13 cellular contexts compared by ENCODE assay signal in genomic region chr9:14098102-14098501, GRCh38.
DNase-seq lines count a peak whose midpoint lies in the region; ATAC-seq and TF ChIP-seq lines count a peak whose summit lies in the region.
"Had no signal": no experiment of that assay in that cellular context is flagged by ENCODE, and none has a peak within 500 bp of the region (broad histone marks: within the 10 kb centered on the region; RNA-seq: fewer than 3 reads in every experiment).

No MANE protein-coding gene starts in this region.

- ATAC-seq in GM21367 (IDR thresholded peaks at IDR 0.05; ENCODE audit: unreplicated experiment), result no peak
- ATAC-seq in GM18858 (IDR thresholded peaks at IDR 0.05; ENCODE audit: unreplicated experiment), result no peak
- no peak for ATAC-seq in HG03571 (IDR thresholded peaks at IDR 0.05; ENCODE audit: unreplicated experiment)
- ATAC-seq: activated T-helper 17 cell treated with anti-CD3 and anti-CD28 coated beads, Interleukin-2, amount 50 U/mL, for 72 hours had no signal

- H3K36me3 ChIP-seq in adipocyte (ENCODE audit: control insufficient read depth, insufficient read depth, low read length, severe bottlenecking) (peaks cover 11% of the 10 kb centered on the region), hepatocyte (replicated peaks; ENCODE audit: insufficient read depth, low read depth) (no peaks in the 10 kb centered on the region), stomach smooth muscle (ENCODE audit: control insufficient read depth in 2 of 2, insufficient read depth in 2 of 2, low read length in 2 of 2) (no peaks in the 10 kb centered on the region)

- H3K27me3 ChIP-seq in adipocyte (replicated peaks; ENCODE audit: control insufficient read depth, insufficient read depth, low read length) (no peaks in the 10 kb centered on the region), hepatocyte (no peaks in the 10 kb centered on the region), stomach smooth muscle (ENCODE audit: control insufficient read depth in 1 of 2, insufficient read depth in 2 of 2, low read length in 2 of 2) (no peaks in the 10 kb centered on the region)

- DNase-seq in NCI-H2029 treated with DMSO at 0.1 percent for 48 hours (lab: John Stamatoyannopoulos, UW) (peak; percentile 1), NCI-H2029 (lab: John Stamatoyannopoulos, UW) (no peak), adipocyte (ENCODE audit: low read depth) (no peak), hepatocyte (ENCODE audit: low spot score) (no peak)
- DNase-seq: activated CD4-positive, alpha-beta T cell treated with anti-CD3 and anti-CD28 coated beads, Interleukin-2, amount 50 U/mL, for 4 hours; Karpas-422; NCI-H2227 treated with DMSO at 0.1 percent for 48 hours had no signal

- H3K27ac ChIP-seq in hepatocyte (peak overlapping the region; percentile 85), stomach smooth muscle (ENCODE audit: low read length) (no peak overlapping the region)
- H3K27ac ChIP-seq: RWPE1 had no signal

- H3K4me1 ChIP-seq in adipocyte (ENCODE audit: control insufficient read depth, insufficient read depth, low read length) (peaks cover 39% of the 10 kb centered on the region), hepatocyte (ENCODE audit: insufficient read depth) (peaks cover 29% of the 10 kb centered on the region), stomach smooth muscle (ENCODE audit: control insufficient read depth, insufficient read depth, low read length) (peaks cover 15% of the 10 kb centered on the region)

- no peak overlapping the region for H2AFZ ChIP-seq in hepatocyte

- no peak overlapping the region for H3K9ac ChIP-seq in adipocyte (ENCODE audit: low read length)
- H3K9ac ChIP-seq in stomach smooth muscle (ENCODE audit: low read length in 2 of 2), result no peak overlapping the region

- 21% methylated on average over 4 of the region's 4 CpGs for WGBS in hepatocyte (ENCODE audit: low lambda C conversion rate, missing lambda C conversion rate)

- peak overlapping the region; percentile 25 for H3K4me2 ChIP-seq in hepatocyte

- H3K9me3 ChIP-seq in adipocyte (ENCODE audit: control insufficient read depth, low read length) (no peaks in the 10 kb centered on the region), hepatocyte (ENCODE audit: low read depth) (no peaks in the 10 kb centered on the region), stomach smooth muscle (ENCODE audit: control insufficient read depth in 2 of 2, low read length in 2 of 2) (no peaks in the 10 kb centered on the region)

- no peaks in the 10 kb centered on the region for H3K9me2 ChIP-seq in hepatocyte (replicated peaks; ENCODE audit: insufficient read depth)

- peak overlapping the region; percentile 35 for H3K4me3 ChIP-seq in adipocyte (ENCODE audit: low read length)
- H3K4me3 ChIP-seq in hepatocyte, result no peak overlapping the region
- H3K4me3 ChIP-seq in stomach smooth muscle (ENCODE audit: low read length in 2 of 2), result peak overlapping the region; percentile 3 to 41

- TF ChIP-seq CTCF in hepatocyte (IDR thresholded peaks at IDR 0.05; ENCODE audit: poor library complexity), result no peak

- H4K20me1 ChIP-seq in hepatocyte (ENCODE audit: insufficient read depth, poor library complexity, severe bottlenecking), result no peaks in the 10 kb centered on the region

- H3K79me2 ChIP-seq in hepatocyte, result no peaks in the 10 kb centered on the region
